16 cellular contexts compared by ENCODE assay signal in genomic region chr12:115481141-115481540, GRCh38.
A peak's percentile ranks its signal among the peaks of the same experiment; 100 is the strongest.
DNase-seq lines count a peak whose midpoint lies in the region; ATAC-seq and TF ChIP-seq lines count a peak whose summit lies in the region.
"Had no signal": no experiment of that assay in that cellular context is flagged by ENCODE, and none has a peak within 500 bp of the region (broad histone marks: within the 10 kb centered on the region; RNA-seq: fewer than 3 reads in every experiment).

No MANE protein-coding gene starts in this region.

- POLR2A ChIA-PET in RWPE1 (lab: Yijun Ruan, JAX; ENCODE audit: low non-redundant PET), result no interaction called here

- peaks cover 9% of the 10 kb centered on the region for H3K9me3 ChIP-seq in endodermal cell (ENCODE audit: control insufficient read depth, low read length)

- H3K27ac ChIP-seq in endodermal cell (ENCODE audit: low read depth, low read length) (no peak overlapping the region), RWPE1 (no peak overlapping the region)
- H3K27ac ChIP-seq: skin epidermis, stomach had no signal

- DNase-seq in glomerular visceral epithelial cell (ENCODE audit: extremely low spot score) (peak; percentile 3), AG08395 (ENCODE audit: low spot score) (no peak), endodermal cell (no peak), RWPE1 (ENCODE audit: low spot score) (no peak)
- DNase-seq: activated CD8-positive, alpha-beta memory T cell treated with anti-CD3 and anti-CD28 coated beads, Interleukin-2, amount 10 ng/mL, durations not matched to agents 7 days and 5 days; activated naive CD4-positive, alpha-beta T cell treated with anti-CD3 and anti-CD28 coated beads for 36 hours; CD4-positive, CD25-positive, alpha-beta regulatory T cell; MV-4-11; NCI-H2171 treated with DMSO at 0.1 percent for 48 hours; nucleus accumbens; stomach had no signal

- H3K27me3 ChIP-seq in endodermal cell (ENCODE audit: control insufficient read depth, insufficient read depth, low read length, poor library complexity, severe bottlenecking), result no peaks in the 10 kb centered on the region
- H3K27me3 ChIP-seq: stomach had no signal

- CTCF ChIA-PET in RWPE1 (lab: Yijun Ruan, JAX), result no interaction called here

- no peak overlapping the region for H3K9ac ChIP-seq in endodermal cell (ENCODE audit: extremely low read depth, low read length, poor library complexity, severe bottlenecking)

- TF ChIP-seq CTCF in endodermal cell (conservative IDR thresholded peaks at IDR 0.05) (no peak), RWPE1 (conservative IDR thresholded peaks at IDR 0.05; ENCODE audit: low read depth) (no peak)

- H3K4me1 Mint-ChIP-seq in endodermal cell, result no peaks in the 10 kb centered on the region
- H3K4me1 Mint-ChIP-seq: activated CD8-positive, alpha-beta memory T cell treated with anti-CD3 and anti-CD28 coated beads, Interleukin-2, amount 10 ng/mL, durations not matched to agents 7 days and 5 days; CD4-positive, CD25-positive, alpha-beta regulatory T cell had no signal

- 81 to 90% methylated on average over 2 of the region's 2 CpGs for WGBS in endodermal cell (ENCODE audit: insufficient coverage in 1 of 2, insufficient read length in 1 of 2), 2 experiments

- ATAC-seq in GM18858 (IDR thresholded peaks at IDR 0.05; ENCODE audit: unreplicated experiment) (peak; percentile 40), GM21576 (IDR thresholded peaks at IDR 0.05; ENCODE audit: unreplicated experiment) (peak; percentile 81), HG03432 (IDR thresholded peaks at IDR 0.05; ENCODE audit: unreplicated experiment) (peak; percentile 87)
- ATAC-seq: activated CD8-positive, alpha-beta memory T cell treated with anti-CD3 and anti-CD28 coated beads, Interleukin-2, amount 10 ng/mL, durations not matched to agents 7 days and 5 days had no signal

- no peaks in the 10 kb centered on the region for H3K4me1 ChIP-seq in endodermal cell (ENCODE audit: control insufficient read depth, insufficient read depth, low read length)
- H3K4me1 ChIP-seq: stomach had no signal

- no peaks in the 10 kb centered on the region for H3K36me3 Mint-ChIP-seq in endodermal cell (ENCODE audit: low read depth)
- H3K36me3 Mint-ChIP-seq: activated CD8-positive, alpha-beta memory T cell treated with anti-CD3 and anti-CD28 coated beads, Interleukin-2, amount 10 ng/mL, durations not matched to agents 7 days and 5 days; CD4-positive, CD25-positive, alpha-beta regulatory T cell had no signal

- no peak overlapping the region for H3K4me3 Mint-ChIP-seq in endodermal cell
- H3K4me3 Mint-ChIP-seq: activated CD8-positive, alpha-beta memory T cell treated with anti-CD3 and anti-CD28 coated beads, Interleukin-2, amount 10 ng/mL, durations not matched to agents 7 days and 5 days; activated naive CD4-positive, alpha-beta T cell treated with anti-CD3 and anti-CD28 coated beads for 36 hours; CD4-positive, CD25-positive, alpha-beta regulatory T cell; mesothelial cell of epicardium had no signal

- H3K27ac Mint-ChIP-seq in endodermal cell, result no peak overlapping the region
- H3K27ac Mint-ChIP-seq: activated CD8-positive, alpha-beta memory T cell treated with anti-CD3 and anti-CD28 coated beads, Interleukin-2, amount 10 ng/mL, durations not matched to agents 7 days and 5 days; activated naive CD4-positive, alpha-beta T cell treated with anti-CD3 and anti-CD28 coated beads for 36 hours; CD4-positive, CD25-positive, alpha-beta regulatory T cell; mesothelial cell of epicardium had no signal

- H3K27me3 Mint-ChIP-seq in endodermal cell (ENCODE audit: insufficient read depth), result peaks cover 25% of the 10 kb centered on the region
- H3K27me3 Mint-ChIP-seq: activated CD8-positive, alpha-beta memory T cell treated with anti-CD3 and anti-CD28 coated beads, Interleukin-2, amount 10 ng/mL, durations not matched to agents 7 days and 5 days; CD4-positive, CD25-positive, alpha-beta regulatory T cell had no signal

- no peak overlapping the region for H3K4me3 ChIP-seq in endodermal cell (ENCODE audit: low read length)
- H3K4me3 ChIP-seq: skin epidermis, stomach had no signal

- H3K36me3 ChIP-seq in endodermal cell (ENCODE audit: control insufficient read depth, insufficient read depth, low read length), result no peaks in the 10 kb centered on the region
- H3K36me3 ChIP-seq: stomach had no signal

- H3K9me3 Mint-ChIP-seq in endodermal cell, result peaks cover 12% of the 10 kb centered on the region
